In genomic region chr2:172012688-172013358, GRCh38 we compare ENCODE assay signal across 1 cellular context.
A peak's percentile ranks its signal among the peaks of the same experiment; 100 is the strongest.
TF ChIP-seq lines count a peak whose summit lies in the region.

No MANE protein-coding gene starts in this region.

TF ChIP-seq in HepG2, 621 proteins besides CTCF, POLR2A, EP300 and RAD21 (continued from another document and continues in another):
- TF ChIP-seq CSRNP2 (CRISPR knock-in tag; conservative IDR thresholded peaks at IDR 0.05; ENCODE audit: low read depth) (no peak), STAG1 (CRISPR knock-in tag; IDR thresholded peaks at IDR 0.05) (peak; percentile 12; the same call in 1 of the 2 replicates), GMEB1 (CRISPR knock-in tag; IDR thresholded peaks at IDR 0.05; ENCODE audit: borderline replicate concordance) (0 out of 2 replicates have a peak, but pooled peaks have one; percentile 16), ZFP37 (CRISPR knock-in tag; IDR thresholded peaks at IDR 0.05; ENCODE audit: borderline replicate concordance) (no peak), GTF3A (CRISPR knock-in tag; conservative IDR thresholded peaks at IDR 0.05) (no peak), HNF1A (IDR thresholded peaks at IDR 0.05; ENCODE audit: low read depth) (no peak), HNF1A (CRISPR knock-in tag; IDR thresholded peaks at IDR 0.05; ENCODE audit: borderline replicate concordance) (peak; percentile 31; the same call in 1 of the 2 replicates), SKIL (CRISPR knock-in tag; IDR thresholded peaks at IDR 0.05; ENCODE audit: borderline replicate concordance) (no peak), ELF1 (CRISPR knock-in tag; IDR thresholded peaks at IDR 0.05) (peak; percentile 59), THYN1 (CRISPR knock-in tag; IDR thresholded peaks at IDR 0.05; ENCODE audit: borderline replicate concordance, low read depth) (no peak), ZNF337 (CRISPR knock-in tag; IDR thresholded peaks at IDR 0.05; ENCODE audit: borderline replicate concordance, low read depth) (no peak), ZNF564 (CRISPR knock-in tag; IDR thresholded peaks at IDR 0.05) (no peak), SNAPC5 (CRISPR knock-in tag; IDR thresholded peaks at IDR 0.05; ENCODE audit: borderline replicate concordance) (no peak), ETS1 (CRISPR knock-in tag; IDR thresholded peaks at IDR 0.05) (no peak), MAX (IDR thresholded peaks at IDR 0.05) (0 out of 2 replicates have a peak, but pooled peaks have one; percentile 10), KAT7 (CRISPR knock-in tag; IDR thresholded peaks at IDR 0.05; ENCODE audit: borderline replicate concordance) (no peak), ZNF143 (CRISPR knock-in tag; IDR thresholded peaks at IDR 0.05) (no peak), ZBTB38 (CRISPR knock-in tag; IDR thresholded peaks at IDR 0.05) (peak; percentile 56; the same call in 1 of the 2 replicates), SMC3 (IDR thresholded peaks at IDR 0.05; ENCODE audit: low read length) (no peak), NFIB (CRISPR knock-in tag; IDR thresholded peaks at IDR 0.05; ENCODE audit: borderline replicate concordance) (no peak), ZNF670 (CRISPR knock-in tag; IDR thresholded peaks at IDR 0.05; ENCODE audit: borderline replicate concordance) (no peak), SALL1 (CRISPR knock-in tag; IDR thresholded peaks at IDR 0.05) (peak; percentile 20; the same call in 1 of the 2 replicates), SMAD9 (CRISPR knock-in tag; IDR thresholded peaks at IDR 0.05) (no peak), ZNF652 (CRISPR knock-in tag; IDR thresholded peaks at IDR 0.05; ENCODE audit: borderline replicate concordance, low read depth) (no peak), ZNF75D (CRISPR knock-in tag; IDR thresholded peaks at IDR 0.05; ENCODE audit: borderline replicate concordance) (no peak), ZGPAT (CRISPR knock-in tag; IDR thresholded peaks at IDR 0.05) (no peak), HNRNPH1 (optimal IDR thresholded peaks at IDR 0.05; ENCODE audit: low read depth, low read length) (no peak), PHF20 (CRISPR knock-in tag; IDR thresholded peaks at IDR 0.05) (no peak), ZNF276 (CRISPR knock-in tag; IDR thresholded peaks at IDR 0.05; ENCODE audit: low read depth) (no peak), SIN3B (IDR thresholded peaks at IDR 0.05; ENCODE audit: low read length) (no peak), POLR2G (IDR thresholded peaks at IDR 0.05; ENCODE audit: low read depth, low read length) (no peak), CREB3 (CRISPR knock-in tag; IDR thresholded peaks at IDR 0.05) (no peak), RFXANK (CRISPR knock-in tag; IDR thresholded peaks at IDR 0.05) (no peak), TMF1 (CRISPR knock-in tag; IDR thresholded peaks at IDR 0.05; ENCODE audit: low read depth) (no peak), ZNF775 (CRISPR knock-in tag; IDR thresholded peaks at IDR 0.05; ENCODE audit: borderline replicate concordance) (no peak), ZUFSP (CRISPR knock-in tag; IDR thresholded peaks at IDR 0.05; ENCODE audit: borderline replicate concordance) (no peak), ATM (IDR thresholded peaks at IDR 0.05; ENCODE audit: borderline replicate concordance) (no peak), DDIT3 (CRISPR knock-in tag; IDR thresholded peaks at IDR 0.05) (no peak), THAP11 (CRISPR knock-in tag; IDR thresholded peaks at IDR 0.05) (no peak)
